ENCODE assay signal across 17 cellular contexts in the genomic region with DNA sequence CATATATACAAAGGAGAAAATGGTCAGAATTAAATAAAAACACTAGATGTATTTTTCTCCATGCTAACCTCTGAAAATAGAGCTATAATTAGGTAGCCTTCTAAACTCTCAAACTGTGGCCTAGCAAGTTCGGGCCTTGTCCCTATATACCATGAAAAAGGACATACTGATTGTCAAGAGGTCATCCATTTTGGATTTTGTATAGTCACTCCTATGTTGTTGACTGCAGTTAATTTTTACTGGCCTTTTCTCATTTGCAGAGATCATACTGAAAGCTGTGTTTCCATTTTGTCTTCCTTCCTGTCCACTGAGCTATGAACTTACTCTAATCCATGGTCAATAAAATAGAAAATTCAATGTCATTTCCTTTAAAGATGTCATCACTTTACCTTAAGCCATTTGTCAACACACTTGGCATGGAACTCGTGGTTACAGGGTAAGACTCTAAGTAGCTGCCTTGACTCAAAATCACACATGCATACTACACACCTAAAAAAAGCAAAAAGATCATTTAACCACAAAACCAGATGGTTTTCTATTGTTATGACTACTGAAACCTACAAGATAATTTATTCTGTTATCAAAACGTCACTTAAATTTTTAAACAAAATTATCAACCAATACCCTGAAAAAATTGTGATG. TPM values are rescaled to one million over a fixed set of nuclear protein-coding genes. Genes with fewer than 3 reads are reported as not detected.
DNase-seq lines count a peak whose midpoint lies in the region; ATAC-seq and TF ChIP-seq lines count a peak whose summit lies in the region.
"Had no signal": no experiment of that assay in that cellular context is flagged by ENCODE, and none has a peak within 500 bp of the region (broad histone marks: within the 10 kb centered on the region; RNA-seq: fewer than 3 reads in every experiment).

No MANE protein-coding gene starts in this region.

- POLR2A ChIA-PET in MCF 10A (lab: Yijun Ruan, JAX), result no interaction called here

- peaks cover 92% of the 10 kb centered on the region for H3K36me3 Mint-ChIP-seq in activated T-cell treated with anti-CD3 and anti-CD28 coated beads, Interleukin-2, amount 50 U/mL, for 24 hours (ENCODE audit: low read depth)
- H3K36me3 Mint-ChIP-seq in activated T-helper 2 cell treated with anti-CD3 and anti-CD28 coated beads, Interferon-gamma antibody, Interleukin-2, Interleukin-4, amounts not matched to agents 10 μg/mL and 5 μg/mL and 100 μg/mL, durations not matched to agents 14 hours and 24 hours and 36 hours (ENCODE audit: low read depth), result peaks cover 73% of the 10 kb centered on the region
- peaks cover 100% of the 10 kb centered on the region for H3K36me3 Mint-ChIP-seq in stimulated activated effector memory CD8-positive, alpha-beta T cell treated with anti-CD3 and anti-CD28 coated beads, Interleukin-12 subunit alpha, Interleukin-12 subunit beta, amount 100 ng/mL, for 72 hours
- peaks cover 84% of the 10 kb centered on the region for H3K36me3 Mint-ChIP-seq in MCF 10A (ENCODE audit: insufficient read depth, unreplicated experiment)

- H3K4me3 Mint-ChIP-seq in activated T-cell treated with anti-CD3 and anti-CD28 coated beads, Interleukin-2, amount 50 U/mL, for 24 hours, result no peak overlapping the region
- H3K4me3 Mint-ChIP-seq in activated T-helper 2 cell treated with anti-CD3 and anti-CD28 coated beads, Interferon-gamma antibody, Interleukin-2, Interleukin-4, amounts not matched to agents 10 μg/mL and 5 μg/mL and 100 μg/mL, durations not matched to agents 14 hours and 24 hours and 36 hours (ENCODE audit: low read depth), result no peak overlapping the region
- H3K4me3 Mint-ChIP-seq in stimulated activated effector memory CD8-positive, alpha-beta T cell treated with anti-CD3 and anti-CD28 coated beads, Interleukin-12 subunit alpha, Interleukin-12 subunit beta, amount 100 ng/mL, for 72 hours, result no peak overlapping the region
- H3K4me3 Mint-ChIP-seq in MCF 10A (ENCODE audit: unreplicated experiment), result no peak overlapping the region

- no TSS peak for BruUV-seq in MCF 10A (replicated peaks; lab: Mats Ljungman, UMichigan)

- no peak for DNase-seq in activated T-cell treated with anti-CD3 and anti-CD28 coated beads, Interleukin-2, amount 50 U/mL, for 24 hours
- DNase-seq in activated T-cell treated with anti-CD3 and anti-CD28 coated beads, Interleukin-2, amount 50 U/mL, for 48 hours, result no peak
- DNase-seq in activated T-helper 2 cell treated with anti-CD3 and anti-CD28 coated beads, Interferon-gamma antibody, Interleukin-2, Interleukin-4, amounts not matched to agents 10 μg/mL and 5 μg/mL and 100 μg/mL, durations not matched to agents 14 hours and 24 hours and 36 hours (ENCODE audit: low spot score), result no peak
- DNase-seq in stimulated activated effector memory CD8-positive, alpha-beta T cell treated with anti-CD3 and anti-CD28 coated beads, Interleukin-12 subunit alpha, Interleukin-12 subunit beta, amount 100 ng/mL, for 72 hours (ENCODE audit: low spot score in 2 of 2), result no peak
- DNase-seq in omental fat pad (ENCODE audit: low spot score), result no peak
- no peak for DNase-seq in MCF 10A (ENCODE audit: unreplicated experiment)
- DNase-seq: ACHN; activated CD4-positive, alpha-beta T cell treated with anti-CD3 and anti-CD28 coated beads, Interleukin-2, amount 50 U/mL, for 1 hour; central memory CD4-positive, alpha-beta T cell; head of caudate nucleus; NCI-H2029 treated with DMSO at 0.1 percent for 48 hours; NCI-H774; psoas muscle; RPMI8226; thyroid gland had no signal

- peak overlapping the region; percentile 88 for H3K27ac Mint-ChIP-seq in activated T-cell treated with anti-CD3 and anti-CD28 coated beads, Interleukin-2, amount 50 U/mL, for 24 hours
- H3K27ac Mint-ChIP-seq in activated T-helper 2 cell treated with anti-CD3 and anti-CD28 coated beads, Interferon-gamma antibody, Interleukin-2, Interleukin-4, amounts not matched to agents 10 μg/mL and 5 μg/mL and 100 μg/mL, durations not matched to agents 14 hours and 24 hours and 36 hours, result peak overlapping the region; percentile 90
- peak overlapping the region; percentile 78 for H3K27ac Mint-ChIP-seq in stimulated activated effector memory CD8-positive, alpha-beta T cell treated with anti-CD3 and anti-CD28 coated beads, Interleukin-12 subunit alpha, Interleukin-12 subunit beta, amount 100 ng/mL, for 72 hours
- no peak overlapping the region for H3K27ac Mint-ChIP-seq in MCF 10A (ENCODE audit: low read depth, unreplicated experiment)

- H3K9me3 Mint-ChIP-seq in activated T-cell treated with anti-CD3 and anti-CD28 coated beads, Interleukin-2, amount 50 U/mL, for 24 hours, result no peaks in the 10 kb centered on the region
- H3K9me3 Mint-ChIP-seq in activated T-helper 2 cell treated with anti-CD3 and anti-CD28 coated beads, Interferon-gamma antibody, Interleukin-2, Interleukin-4, amounts not matched to agents 10 μg/mL and 5 μg/mL and 100 μg/mL, durations not matched to agents 14 hours and 24 hours and 36 hours, result no peaks in the 10 kb centered on the region
- H3K9me3 Mint-ChIP-seq in stimulated activated effector memory CD8-positive, alpha-beta T cell treated with anti-CD3 and anti-CD28 coated beads, Interleukin-12 subunit alpha, Interleukin-12 subunit beta, amount 100 ng/mL, for 72 hours, result no peaks in the 10 kb centered on the region
- no peaks in the 10 kb centered on the region for H3K9me3 Mint-ChIP-seq in MCF 10A (ENCODE audit: unreplicated experiment)

- ATAC-seq in HG02981 (IDR thresholded peaks at IDR 0.05; ENCODE audit: unreplicated experiment) (peak; percentile 54), GM19452 (IDR thresholded peaks at IDR 0.05; ENCODE audit: unreplicated experiment) (no peak), omental fat pad (ENCODE audit: low FRiP score) (no peak)
- peak; percentile 99 for ATAC-seq in stimulated activated effector memory CD8-positive, alpha-beta T cell treated with anti-CD3 and anti-CD28 coated beads, Interleukin-12 subunit alpha, Interleukin-12 subunit beta, amount 100 ng/mL, for 72 hours
- ATAC-seq: psoas muscle had no signal

- CTCF ChIA-PET in MCF 10A (lab: Yijun Ruan, JAX), result interaction anchor here (9.7 kb wide), 1 partner anchor 12 kb away, joined by 54 read pairs; no protein-coding TSS in a partner anchor

- no peaks in the 10 kb centered on the region for H3K27me3 Mint-ChIP-seq in activated T-cell treated with anti-CD3 and anti-CD28 coated beads, Interleukin-2, amount 50 U/mL, for 24 hours
- H3K27me3 Mint-ChIP-seq in activated T-helper 2 cell treated with anti-CD3 and anti-CD28 coated beads, Interferon-gamma antibody, Interleukin-2, Interleukin-4, amounts not matched to agents 10 μg/mL and 5 μg/mL and 100 μg/mL, durations not matched to agents 14 hours and 24 hours and 36 hours (ENCODE audit: low read depth), result no peaks in the 10 kb centered on the region
- H3K27me3 Mint-ChIP-seq in MCF 10A (ENCODE audit: insufficient read depth, unreplicated experiment), result no peaks in the 10 kb centered on the region

- intact Hi-C loops in activated T-helper 2 cell treated with anti-CD3 and anti-CD28 coated beads, Interferon-gamma antibody, Interleukin-2, Interleukin-4, amounts not matched to agents 10 μg/mL and 5 μg/mL and 100 μg/mL, durations not matched to agents 14 hours and 24 hours and 36 hours (cut with micrococcal nuclease), result loop anchor here (5.0 kb wide), 1 partner anchor 35 kb away; no protein-coding TSS in a partner anchor
- intact Hi-C loops in MCF 10A (cut with micrococcal nuclease), result no loop called here

- no peak for TF ChIP-seq CTCF in omental fat pad (IDR thresholded peaks at IDR 0.05)
- TF ChIP-seq CTCF in MCF 10A (IDR thresholded peaks at IDR 0.05; ENCODE audit: unreplicated experiment), result no peak

- peaks cover 12% of the 10 kb centered on the region for H3K4me1 Mint-ChIP-seq in activated T-cell treated with anti-CD3 and anti-CD28 coated beads, Interleukin-2, amount 50 U/mL, for 24 hours (ENCODE audit: low read depth)
- H3K4me1 Mint-ChIP-seq in activated T-helper 2 cell treated with anti-CD3 and anti-CD28 coated beads, Interferon-gamma antibody, Interleukin-2, Interleukin-4, amounts not matched to agents 10 μg/mL and 5 μg/mL and 100 μg/mL, durations not matched to agents 14 hours and 24 hours and 36 hours (ENCODE audit: low read depth), result peaks cover 11% of the 10 kb centered on the region
- H3K4me1 Mint-ChIP-seq in stimulated activated effector memory CD8-positive, alpha-beta T cell treated with anti-CD3 and anti-CD28 coated beads, Interleukin-12 subunit alpha, Interleukin-12 subunit beta, amount 100 ng/mL, for 72 hours, result peaks cover 6% of the 10 kb centered on the region
- peaks cover 10% of the 10 kb centered on the region for H3K4me1 Mint-ChIP-seq in MCF 10A (ENCODE audit: insufficient read depth, unreplicated experiment)

RNA-seq across cellular contexts. Expression of gene RNF38, which starts 58.0 kb away (rescaled TPM):
- total RNA-seq in activated T-helper 2 cell treated with anti-CD3 and anti-CD28 coated beads, Interferon-gamma antibody, Interleukin-2, Interleukin-4, amounts not matched to agents 10 μg/mL and 5 μg/mL and 100 μg/mL, durations not matched to agents 14 hours and 24 hours and 36 hours, result 34.0 and 34.8 TPM in 2 replicates
- 10 to 100 TPM; 19.9 to 37.8 (median 23.2) TPM for total RNA-seq in omental fat pad
- total RNA-seq in MCF 10A (2022), result 17.8 and 18.6 TPM in 2 replicates

Comparison
In these comparisons a context has a peak if more than half of its experiments do, and no peak if none do; other contexts are left out.
1. ATAC-seq: peak in HG02981 (single experiment) and stimulated activated effector memory CD8-positive, alpha-beta T cell treated with anti-CD3 and anti-CD28 coated beads, Interleukin-12 subunit alpha, Interleukin-12 subunit beta, amount 100 ng/mL, for 72 hours (single experiment); none in GM19452 (single experiment) and omental fat pad (single experiment).